Comparison of ENCODE assay signal across 8 cellular contexts in genomic region chr16:81711609-81712329, GRCh38.
A peak's percentile ranks its signal among the peaks of the same experiment; 100 is the strongest.
DNase-seq lines count a peak whose midpoint lies in the region; ATAC-seq, FAIRE-seq and TF ChIP-seq lines count a peak whose summit lies in the region.

No MANE protein-coding gene starts in this region.

- no TSS peak for BruUV-seq in Panc1 (replicated peaks; lab: Mats Ljungman, UMichigan)

- in situ Hi-C loops in Panc1 (cut with HindIII; ENCODE audit: low pct_unique_long_range_greater_than_20kb, low sequenced_read_pairs): no loop called here

- H3K4me3 ChIP-seq in Panc1 (ENCODE audit: low read depth in 2 of 2, low read length in 2 of 2) (no peak overlapping the region), esophagus squamous epithelium (no peak overlapping the region), skeletal muscle cell (ENCODE audit: low read depth, low read length) (no peak overlapping the region)

- WGBS in esophagus squamous epithelium, 2 donors: 27 to 32% methylated on average over 6 to 16 of the region's 21 CpGs

- H3K36me3 ChIP-seq in Panc1 (ENCODE audit: control insufficient read depth, insufficient read depth, low read length) (0 out of 2 replicates have a peak, but pooled peaks cover 2% of the 10 kb centered on the region), esophagus squamous epithelium (peaks cover 14 to 41% (median 18%) of the 10 kb centered on the region in 3 donors)

- CTCF ChIA-PET in Panc1 (lab: Charles Lee): interaction anchor here (0.7 kb wide), 1 partner anchor 282 kb away, joined by 3 read pairs; no protein-coding TSS in a partner anchor

- TF ChIP-seq POLR2A in H54 (IDR thresholded peaks at IDR 0.05; ENCODE audit: low read depth, low read length): no peak
- no peak for TF ChIP-seq POLR2A in esophagus squamous epithelium (IDR thresholded peaks at IDR 0.05)

- H3K9me3 ChIP-seq in Panc1 (ENCODE audit: control insufficient read depth, insufficient read depth, low read depth, low read length) (no peaks in the 10 kb centered on the region), esophagus squamous epithelium (no peaks in the 10 kb centered on the region)

- peak; percentile 69 for ATAC-seq in Panc1
- ATAC-seq in HG03439 (IDR thresholded peaks at IDR 0.05; ENCODE audit: unreplicated experiment): no peak

- H3K27me3 ChIP-seq in Panc1 (ENCODE audit: control insufficient read depth, insufficient read depth, low read length) (no peaks in the 10 kb centered on the region), esophagus squamous epithelium (no peaks in the 10 kb centered on the region)

- H3K27ac ChIP-seq in Panc1 (ENCODE audit: low read length): no peak overlapping the region
- H3K27ac ChIP-seq in esophagus squamous epithelium: peak overlapping the region in 3 of 4 donors; percentile 7 to 64 (median 40)

- peaks cover 8% of the 10 kb centered on the region; the same call in 1 of the 2 replicates for H3K4me1 ChIP-seq in Panc1 (ENCODE audit: control insufficient read depth, insufficient read depth, low read length)
- H3K4me1 ChIP-seq in esophagus squamous epithelium: peaks cover 14 to 66% (median 34%) of the 10 kb centered on the region in 3 donors

- TF ChIP-seq CTCF in Panc1 (IDR thresholded peaks at IDR 0.05): no peak
- TF ChIP-seq CTCF in esophagus squamous epithelium (IDR thresholded peaks at IDR 0.05): no peak

- intact Hi-C loops in Panc1 (cut with micrococcal nuclease; ENCODE audit: unreplicated experiment) (no loop called here), esophagus squamous epithelium (cut with DNase I) (no loop called here)

- POLR2A ChIA-PET in Panc1 (lab: Charles Lee): no interaction called here

- DNase-seq in H54 (ENCODE audit: insufficient read length, low spot score): peak; percentile 95
- DNase-seq in Panc1 (ENCODE audit: low read depth, low spot score): no peak
- no peak for DNase-seq in esophagus squamous epithelium (lab: John Stamatoyannopoulos, UW)
- DNase-seq in skeletal muscle cell (ENCODE audit: low read depth): peak; percentile 84
- DNase-seq in HUDEP-2 (lab: John Stamatoyannopoulos, UW; ENCODE audit: unreplicated experiment in 76 of 76): no peak
- no peak for DNase-seq in NCI-H2081 (lab: John Stamatoyannopoulos, UW)
- no peak for DNase-seq in OCI-M2 (lab: John Stamatoyannopoulos, UW; ENCODE audit: unreplicated experiment)

- peak; percentile 77 for FAIRE-seq in H54 (lab: Jason Lieb, UNC)

Comparison
In these comparisons a context has a peak if more than half of its experiments do, and no peak if none do; other contexts are left out.
1. DNase-seq: peak in H54 (single experiment) and skeletal muscle cell (single experiment); none in Panc1 (single experiment), esophagus squamous epithelium (single experiment), HUDEP-2 (0 of 76), NCI-H2081 (0 of 2) and OCI-M2 (single experiment).